In the genomic region with DNA sequence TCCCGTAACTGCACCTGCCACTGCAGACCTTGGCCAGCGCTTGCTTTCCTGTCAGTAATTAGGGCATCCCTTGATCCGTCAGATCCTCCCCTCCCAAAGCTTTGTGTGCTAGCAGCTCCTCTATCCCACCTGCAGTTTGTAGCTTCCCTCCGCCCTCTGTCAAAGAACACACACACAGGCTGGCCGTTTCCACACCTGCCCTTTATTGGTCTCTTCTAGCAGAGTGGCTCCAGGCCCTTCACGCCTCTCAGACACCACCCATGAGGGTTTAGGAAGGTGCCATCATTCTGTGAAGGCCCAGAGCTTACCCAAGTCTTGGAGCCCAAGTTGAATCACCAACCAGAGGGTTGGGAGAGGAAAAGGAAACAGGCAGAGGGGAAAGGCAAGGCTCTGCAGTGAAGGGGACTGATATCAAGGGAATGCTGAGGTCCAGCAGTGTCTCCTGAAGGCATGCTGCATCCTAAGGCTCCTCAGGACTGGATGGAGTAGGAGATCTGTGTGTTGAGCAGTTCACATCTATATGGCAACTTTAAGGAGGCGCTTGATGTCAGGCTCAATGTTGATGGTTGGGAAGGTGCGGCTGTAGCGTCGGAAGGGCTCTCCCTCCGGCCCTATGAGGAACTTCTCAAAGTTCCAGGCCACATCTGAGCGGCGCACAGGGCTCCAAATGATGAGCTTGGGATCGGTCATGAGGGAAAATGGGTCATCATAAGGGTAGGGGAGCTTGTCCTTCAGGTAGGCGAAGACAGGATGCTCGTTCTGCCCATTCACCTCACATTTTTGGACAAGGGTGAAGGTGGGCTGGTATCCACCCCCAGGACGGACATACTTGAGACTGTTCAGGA, we compare ENCODE assay signal across 1 cellular context.
TF ChIP-seq lines count a peak whose summit lies in the region.

No MANE protein-coding gene starts in this region.

TF ChIP-seq in SK-N-SH treated with all-trans-retinoic acid at 6 μM for 48 hours, 23 proteins besides CTCF, POLR2A, EP300 and RAD21 (continued from another document):
- TF ChIP-seq, protein P1, sequence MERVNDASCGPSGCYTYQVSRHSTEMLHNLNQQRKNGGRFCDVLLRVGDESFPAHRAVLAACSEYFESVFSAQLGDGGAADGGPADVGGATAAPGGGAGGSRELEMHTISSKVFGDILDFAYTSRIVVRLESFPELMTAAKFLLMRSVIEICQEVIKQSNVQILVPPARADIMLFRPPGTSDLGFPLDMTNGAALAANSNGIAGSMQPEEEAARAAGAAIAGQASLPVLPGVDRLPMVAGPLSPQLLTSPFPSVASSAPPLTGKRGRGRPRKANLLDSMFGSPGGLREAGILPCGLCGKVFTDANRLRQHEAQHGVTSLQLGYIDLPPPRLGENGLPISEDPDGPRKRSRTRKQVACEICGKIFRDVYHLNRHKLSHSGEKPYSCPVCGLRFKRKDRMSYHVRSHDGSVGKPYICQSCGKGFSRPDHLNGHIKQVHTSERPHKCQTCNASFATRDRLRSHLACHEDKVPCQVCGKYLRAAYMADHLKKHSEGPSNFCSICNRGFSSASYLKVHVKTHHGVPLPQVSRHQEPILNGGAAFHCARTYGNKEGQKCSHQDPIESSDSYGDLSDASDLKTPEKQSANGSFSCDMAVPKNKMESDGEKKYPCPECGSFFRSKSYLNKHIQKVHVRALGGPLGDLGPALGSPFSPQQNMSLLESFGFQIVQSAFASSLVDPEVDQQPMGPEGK (CRISPR knock-in tag; IDR thresholded peaks at IDR 0.05; ENCODE audit: borderline replicate concordance), result no peak
- TF ChIP-seq RARB (CRISPR knock-in tag; IDR thresholded peaks at IDR 0.05) (no peak), TOX (CRISPR knock-in tag; IDR thresholded peaks at IDR 0.05; ENCODE audit: borderline replicate concordance) (no peak), OSR1 (CRISPR knock-in tag; IDR thresholded peaks at IDR 0.05) (no peak), PPARA (CRISPR knock-in tag; IDR thresholded peaks at IDR 0.05; ENCODE audit: borderline replicate concordance) (no peak)
